Comparison of ENCODE assay signal across 8 cellular contexts in genomic region chr20:41329435-41330342, GRCh38. TPM values are rescaled to one million over a fixed set of nuclear protein-coding genes. Genes with fewer than 3 reads are reported as not detected.
DNase-seq lines count a peak whose midpoint lies in the region; ATAC-seq and TF ChIP-seq lines count a peak whose summit lies in the region.

No MANE protein-coding gene starts in this region.

- H3K23me2 ChIP-seq in H9 (ENCODE audit: insufficient read length, low read depth, low read length, poor library complexity, severe bottlenecking), result no peaks in the 10 kb centered on the region

- no peak overlapping the region for H3K14ac ChIP-seq in H9 (ENCODE audit: insufficient read depth, low read length)

- H3K9me3 Mint-ChIP-seq in CD4-positive, alpha-beta T cell, result no peaks in the 10 kb centered on the region
- no peaks in the 10 kb centered on the region for H3K9me3 Mint-ChIP-seq in H9

- H3K4me1 Mint-ChIP-seq in CD4-positive, alpha-beta T cell (ENCODE audit: low read depth), result peaks cover 11% of the 10 kb centered on the region
- 0 out of 4 replicates have a peak, but pooled peaks cover 0 to 2% of the 10 kb centered on the region in 2 experiments for H3K4me1 Mint-ChIP-seq in H9

- no peak overlapping the region for H3K18ac ChIP-seq in H9 (ENCODE audit: insufficient read length, low read depth, low read length)

- H3K4me2 ChIP-seq in H9 (ENCODE audit: insufficient read depth, insufficient read length, low read length), result no peak overlapping the region

- no peaks in the 10 kb centered on the region for H3K27me3 Mint-ChIP-seq in CD4-positive, alpha-beta T cell
- H3K27me3 Mint-ChIP-seq in H9 (ENCODE audit: low read depth), result peaks cover 9% of the 10 kb centered on the region

- POLR2A ChIA-PET in CD4-positive, alpha-beta T cell (lab: Charles Lee), result interaction anchor here (0.9 to 1.4 kb wide), 4 partner anchors 12 to 289 kb away, joined by 3 to 12 read pairs (median 4); partner anchors contain the start of genes CHD6, PLCG1 and ZHX3
- POLR2A ChIA-PET in HEK293 (lab: Yijun Ruan, JAX), result interaction anchor here (0.5 to 1.2 kb wide), 3 partner anchors 11 to 807 kb away, joined by 3 to 7 read pairs (median 5); partner anchors contain the start of genes LPIN3 and ZHX3

- H2BK15ac ChIP-seq in H9 (ENCODE audit: low read depth, low read length), result no peak overlapping the region

- WGBS in H9 (ENCODE audit: extremely low coverage, insufficient read length, low lambda C conversion rate), result no CpG with 5 or more reads among the region's 14 CpGs

- H4K5ac ChIP-seq in H9 (ENCODE audit: insufficient read length, low read depth, low read length), result no peak overlapping the region

- no peak overlapping the region for H3K9ac ChIP-seq in H9 (ENCODE audit: extremely low read depth, insufficient read length, low read length)

- no peak overlapping the region for H4K91ac ChIP-seq in H9 (ENCODE audit: insufficient read length, low read depth, low read length)

- no peaks in the 10 kb centered on the region for H3K9me3 ChIP-seq in CD4-positive, alpha-beta T cell (ENCODE audit: control insufficient read depth, low read length)
- H3K9me3 ChIP-seq in HEK293 (ENCODE audit: control insufficient read depth, insufficient read depth, low read depth, low read length) (no peaks in the 10 kb centered on the region), gastrocnemius medialis (no peaks in the 10 kb centered on the region), H9 (ENCODE audit: control insufficient read depth, low read depth, low read length) (no peaks in the 10 kb centered on the region)

- no peak overlapping the region for H3K4me3 Mint-ChIP-seq in CD4-positive, alpha-beta T cell
- no peak overlapping the region for H3K4me3 Mint-ChIP-seq in H9

- in situ Hi-C loops in gastrocnemius medialis (cut with MboI; ENCODE audit: low sequenced_read_pairs in 4 of 4), result loop anchor here (5.0 to 25.0 kb wide), 3 partner anchors 87 to 342 kb away; no protein-coding TSS in a partner anchor

- CTCF ChIA-PET in CD4-positive, alpha-beta T cell (lab: Charles Lee), result interaction anchor here (0.6 to 1.1 kb wide), 4 partner anchors 9 to 428 kb away, joined by 3 read pairs; no protein-coding TSS in a partner anchor
- CTCF ChIA-PET in HEK293 (lab: Yijun Ruan, JAX), result interaction anchor here (0.6 to 2.8 kb wide), 4 partner anchors 10 to 194 kb away, joined by 3 to 25 read pairs (median 6); partner anchors contain the start of gene LPIN3

- H3K56ac ChIP-seq in H9 (ENCODE audit: insufficient read length, low read depth, low read length), result no peak overlapping the region

- no peak overlapping the region for H3K4ac ChIP-seq in H9 (ENCODE audit: low read depth, low read length)

- TF ChIP-seq POLR2A in gastrocnemius medialis (IDR thresholded peaks at IDR 0.05), result peak; percentile 40 to 57

- intact Hi-C loops in CD4-positive, alpha-beta T cell (cut with DNase I, micrococcal nuclease), result loop anchor here in 1 of 2 experiments (10.0 kb wide), 1 partner anchor 95 kb away; no protein-coding TSS in a partner anchor
- intact Hi-C loops in Right ventricle myocardium inferior (cut with DNase I), result no loop called here
- intact Hi-C loops in gastrocnemius medialis (cut with DNase I; ENCODE audit: low total_unique reads), result loop anchor here (1.0 to 2.0 kb wide), 2 partner anchors 12 to 97 kb away; partner anchors contain the start of gene ZHX3

- no peaks in the 10 kb centered on the region for H3K36me3 ChIP-seq in HEK293 (ENCODE audit: control insufficient read depth in 2 of 2, insufficient read depth in 1 of 2, low read length in 2 of 2)
- no peaks in the 10 kb centered on the region for H3K36me3 ChIP-seq in gastrocnemius medialis

- H3K79me2 ChIP-seq in H9 (ENCODE audit: insufficient read depth, low read length), result no peaks in the 10 kb centered on the region

- no peak overlapping the region for H2BK5ac ChIP-seq in H9 (ENCODE audit: insufficient read length, low read length)

- H2BK12ac ChIP-seq in H9 (ENCODE audit: insufficient read length, low read depth, low read length), result no peak overlapping the region

- H4K8ac ChIP-seq in H9 (replicated peaks; ENCODE audit: insufficient read length, low read depth, low read length), result no peak overlapping the region

- H4K20me1 ChIP-seq in H9 (ENCODE audit: control insufficient read depth, insufficient read depth, insufficient read length), result no peaks in the 10 kb centered on the region

- H3K79me1 ChIP-seq in H9 (ENCODE audit: insufficient read depth, low read depth, low read length, poor library complexity, severe bottlenecking), result no peaks in the 10 kb centered on the region

- H3K23ac ChIP-seq in H9 (ENCODE audit: insufficient read length, low read depth, low read length), result no peak overlapping the region

- no peak overlapping the region for H3K27ac ChIP-seq in CD4-positive, alpha-beta T cell (ENCODE audit: low read depth, low read length)
- H3K27ac ChIP-seq in HEK293 (ENCODE audit: extremely low read depth, low read depth, low read length) (no peak overlapping the region), gastrocnemius medialis (peak overlapping the region; percentile 80 to 93 (median 89)), H9 (ENCODE audit: insufficient read length, low read depth, low read length) (no peak overlapping the region)

- peak; percentile 100 for ATAC-seq in CD4-positive, alpha-beta T cell (ENCODE audit: poor library complexity)
- ATAC-seq in Right ventricle myocardium inferior (peak; percentile 94), gastrocnemius medialis (peak; percentile 99 to 100)

- no peaks in the 10 kb centered on the region for H3K27me3 ChIP-seq in CD4-positive, alpha-beta T cell (ENCODE audit: control insufficient read depth, insufficient read depth, low read length)
- H3K27me3 ChIP-seq in gastrocnemius medialis (no peaks in the 10 kb centered on the region), H9 (ENCODE audit: insufficient read depth, low read length) (no peaks in the 10 kb centered on the region)

- no peak overlapping the region for H3K27ac Mint-ChIP-seq in CD4-positive, alpha-beta T cell
- peak overlapping the region in 1 of 3 experiments; percentile 30; a peak in 1 of 7 replicates for H3K27ac Mint-ChIP-seq in H9

- no peaks in the 10 kb centered on the region for H3K36me3 Mint-ChIP-seq in CD4-positive, alpha-beta T cell (ENCODE audit: low read depth)
- H3K36me3 Mint-ChIP-seq in H9 (ENCODE audit: insufficient read depth in 1 of 3, low read depth in 3 of 3), result no peaks in the 10 kb centered on the region

- H2BK120ac ChIP-seq in H9 (ENCODE audit: low read depth, low read length, poor library complexity, severe bottlenecking), result no peak overlapping the region

- no peak overlapping the region for H2AFZ ChIP-seq in H9 (ENCODE audit: low read length)

- no peak overlapping the region for H2BK20ac ChIP-seq in H9 (ENCODE audit: low read depth, low read length, poor library complexity, severe bottlenecking)

- peak; percentile 15 to 67 (median 43) for DNase-seq in CD4-positive, alpha-beta T cell
- DNase-seq in RKO (ENCODE audit: low spot score) (peak; percentile 100), Right ventricle myocardium inferior (ENCODE audit: missing footprints) (no peak), gastrocnemius medialis (peak; percentile 89 to 90), NCI-H345 treated with DMSO at 0.1 percent for 48 hours (lab: John Stamatoyannopoulos, UW; ENCODE audit: unreplicated experiment) (no peak), H9 (no peak)
- peak; percentile 6 to 43 (median 18) for DNase-seq in activated naive CD4-positive, alpha-beta T cell (lab: John Stamatoyannopoulos, UW)

- TF ChIP-seq CTCF in CD4-positive, alpha-beta T cell (IDR thresholded peaks at IDR 0.05), result no peak
- TF ChIP-seq CTCF in HEK293 (tag by site-specific recombination; IDR thresholded peaks at IDR 0.05) (no peak), gastrocnemius medialis (IDR thresholded peaks at IDR 0.05 in 4 of 5, conservative IDR thresholded peaks at IDR 0.05 in 1 of 5) (no peak), H9 (conservative IDR thresholded peaks at IDR 0.05) (no peak)

- H3K4me3 ChIP-seq in HEK293 (ENCODE audit: low read depth, low read length) (no peak overlapping the region), gastrocnemius medialis (peak overlapping the region in 3 of 4 donors; percentile 8 to 32 (median 16))

- no peak overlapping the region for H3T11ph ChIP-seq in H9 (ENCODE audit: low read length)

- H3K4me1 ChIP-seq in HEK293 (ENCODE audit: control insufficient read depth, insufficient read depth, low read length) (no peaks in the 10 kb centered on the region), gastrocnemius medialis (peaks cover 15 to 17% of the 10 kb centered on the region in 2 donors), H9 (ENCODE audit: insufficient read depth, low read length) (no peaks in the 10 kb centered on the region)

- no peak overlapping the region for H2AK5ac ChIP-seq in H9 (ENCODE audit: insufficient read length, low read length)

TF ChIP-seq in HEK293, 187 proteins besides CTCF, POLR2A, EP300 and RAD21 (continues in another document):
- peak; percentile 48 for TF ChIP-seq SCRT2 (tag by site-specific recombination; IDR thresholded peaks at IDR 0.05)
- TF ChIP-seq ZBTB48 (tag by site-specific recombination; IDR thresholded peaks at IDR 0.05), result peak; percentile 55; the same call in 1 of the 2 replicates

RNA-seq across cellular contexts. Expression of gene LPIN3, which starts 10.9 kb away (rescaled TPM):
- 1 to 10 TPM; 1.9 to 2.4 TPM for total RNA-seq in CD4-positive, alpha-beta T cell
- total RNA-seq in Right ventricle myocardium inferior (18.1 TPM), gastrocnemius medialis (1 to 10 TPM in 2 of 4 donors, under 1 TPM in 2; 0.56 to 2.4 (median 1.1) TPM), H9 (2021) (3.8 and 4.2 TPM in 2 replicates)

RNA-seq across cellular contexts. Expression of gene ZHX3, which starts 12.2 kb away (rescaled TPM):
- total RNA-seq in CD4-positive, alpha-beta T cell, result 1 to 10 TPM; 6.6 to 7.6 TPM
- total RNA-seq in Right ventricle myocardium inferior (34.5 TPM), gastrocnemius medialis (10 to 100 TPM; 20.1 to 30.0 (median 25.9) TPM), H9 (2021) (2.9 and 4.4 TPM in 2 replicates)

RNA-seq across cellular contexts. Expression of gene EMILIN3, which starts 36.9 kb away (rescaled TPM):
- under 1 TPM; 0.11 to 0.22 TPM for total RNA-seq in CD4-positive, alpha-beta T cell
- 6.6 TPM for total RNA-seq in Right ventricle myocardium inferior
- under 1 TPM in 3 of 4 donors, not detected in 1; 0.20 to 0.33 (median 0.20) TPM for total RNA-seq in gastrocnemius medialis
- 5.9 and 6.7 TPM in 2 replicates for total RNA-seq in H9 (2021)

Comparison
In these comparisons a context has a peak if more than half of its experiments do, and no peak if none do; other contexts are left out.
1. DNase-seq: peak in CD4-positive, alpha-beta T cell (10 of 10), RKO (single experiment), activated naive CD4-positive, alpha-beta T cell (4 of 4) and gastrocnemius medialis (2 of 2); none in Right ventricle myocardium inferior (single experiment), NCI-H345 treated with DMSO at 0.1 percent for 48 hours (single experiment) and H9 (single experiment).
2. H3K27ac ChIP-seq: peak in gastrocnemius medialis (4 of 4); none in CD4-positive, alpha-beta T cell (single experiment), HEK293 (single experiment) and H9 (single experiment).
3. Peak in every context shown above with its lines, with median percentiles within 50 percentile points of each other: ATAC-seq.